ENCODE assay signal across 1 cellular context in genomic region chr1:173212952-173213491, GRCh38.
TF ChIP-seq lines count a peak whose summit lies in the region.

No MANE protein-coding gene starts in this region.

TF ChIP-seq in HepG2, 621 proteins besides CTCF, POLR2A, EP300 and RAD21 (continued from another document):
- TF ChIP-seq ZNF138 (CRISPR knock-in tag; IDR thresholded peaks at IDR 0.05; ENCODE audit: low read depth) (no peak), ZBTB20 (CRISPR knock-in tag; IDR thresholded peaks at IDR 0.05; ENCODE audit: borderline replicate concordance, low read depth) (peak; percentile 63; the same call in 1 of the 2 replicates), ZBTB34 (CRISPR knock-in tag; IDR thresholded peaks at IDR 0.05) (no peak), ZNF564 (CRISPR knock-in tag; IDR thresholded peaks at IDR 0.05) (no peak), ZNF800 (CRISPR knock-in tag; IDR thresholded peaks at IDR 0.05) (no peak), SOX13 (IDR thresholded peaks at IDR 0.05) (no peak), SOX13 (CRISPR knock-in tag; conservative IDR thresholded peaks at IDR 0.05 in 1 of 2, IDR thresholded peaks at IDR 0.05 in 1 of 2) (peak in 1 of 2 experiments; percentile 92; a peak in 2 of 4 replicates), SIN3A (IDR thresholded peaks at IDR 0.05; ENCODE audit: borderline replicate concordance, low read depth, low read length) (no peak), ZNF407 (CRISPR knock-in tag; IDR thresholded peaks at IDR 0.05; ENCODE audit: not compliant biosample characterization) (no peak), ARID5B (CRISPR knock-in tag; IDR thresholded peaks at IDR 0.05) (peak; percentile 96), CHD2 (IDR thresholded peaks at IDR 0.05; ENCODE audit: low read depth, low read length) (no peak), SNRNP70 (IDR thresholded peaks at IDR 0.05; ENCODE audit: low read depth, low read length) (no peak), ZBTB8A (CRISPR knock-in tag; IDR thresholded peaks at IDR 0.05; ENCODE audit: borderline replicate concordance, low read depth) (no peak)
- TF ChIP-seq, protein P1, sequence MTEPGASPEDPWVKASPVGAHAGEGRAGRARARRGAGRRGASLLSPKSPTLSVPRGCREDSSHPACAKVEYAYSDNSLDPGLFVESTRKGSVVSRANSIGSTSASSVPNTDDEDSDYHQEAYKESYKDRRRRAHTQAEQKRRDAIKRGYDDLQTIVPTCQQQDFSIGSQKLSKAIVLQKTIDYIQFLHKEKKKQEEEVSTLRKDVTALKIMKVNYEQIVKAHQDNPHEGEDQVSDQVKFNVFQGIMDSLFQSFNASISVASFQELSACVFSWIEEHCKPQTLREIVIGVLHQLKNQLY (CRISPR knock-in tag; IDR thresholded peaks at IDR 0.05), result no peak
- TF ChIP-seq, protein P2, sequence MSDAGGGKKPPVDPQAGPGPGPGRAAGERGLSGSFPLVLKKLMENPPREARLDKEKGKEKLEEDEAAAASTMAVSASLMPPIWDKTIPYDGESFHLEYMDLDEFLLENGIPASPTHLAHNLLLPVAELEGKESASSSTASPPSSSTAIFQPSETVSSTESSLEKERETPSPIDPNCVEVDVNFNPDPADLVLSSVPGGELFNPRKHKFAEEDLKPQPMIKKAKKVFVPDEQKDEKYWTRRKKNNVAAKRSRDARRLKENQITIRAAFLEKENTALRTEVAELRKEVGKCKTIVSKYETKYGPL (CRISPR knock-in tag; IDR thresholded peaks at IDR 0.05), result no peak
